ENCODE assay signal across 1 cellular context in genomic region chr2:171512683-171513082, GRCh38.
TF ChIP-seq lines count a peak whose summit lies in the region.

No MANE protein-coding gene starts in this region.

TF ChIP-seq in K562, 482 proteins besides CTCF, POLR2A, EP300 and RAD21 (continued from another document and continues in another):
- TF ChIP-seq ZNF316 (IDR thresholded peaks at IDR 0.05) (peak; percentile 85), E4F1 (CRISPR knock-in tag; IDR thresholded peaks at IDR 0.05; ENCODE audit: borderline replicate concordance) (no peak), E2F6 (IDR thresholded peaks at IDR 0.05; ENCODE audit: borderline replicate concordance in 1 of 2, extremely low read depth in 1 of 2, insufficient read depth in 1 of 2, insufficient read length in 1 of 2, low read depth in 1 of 2, low read length in 1 of 2, poor library complexity in 1 of 2, severe bottlenecking in 1 of 2) (no peak), SOX6 (IDR thresholded peaks at IDR 0.05) (no peak), TBP (optimal IDR thresholded peaks at IDR 0.05; ENCODE audit: low read depth, low read length) (no peak), ZBTB34 (CRISPR knock-in tag; IDR thresholded peaks at IDR 0.05) (no peak), ATF4 (CRISPR knock-in tag; IDR thresholded peaks at IDR 0.05) (no peak), MAFG (tag; conservative IDR thresholded peaks at IDR 0.05) (peak; percentile 43), MAFF (IDR thresholded peaks at IDR 0.05; ENCODE audit: low read length) (peak; percentile 34; the same call in 1 of the 2 replicates), ZNF232 (CRISPR knock-in tag; IDR thresholded peaks at IDR 0.05) (no peak), E2F1 (CRISPR knock-in tag; IDR thresholded peaks at IDR 0.05) (no peak), ZBTB33 (CRISPR knock-in tag; IDR thresholded peaks at IDR 0.05) (no peak), NEUROD1 (IDR thresholded peaks at IDR 0.05; ENCODE audit: borderline replicate concordance, low read depth, low read length, partially characterized antibody) (no peak), HNRNPH1 (optimal IDR thresholded peaks at IDR 0.05; ENCODE audit: low read depth, low read length) (no peak), ZNF655 (CRISPR knock-in tag; IDR thresholded peaks at IDR 0.05) (no peak), CBX8 (IDR thresholded peaks at IDR 0.05; ENCODE audit: borderline replicate concordance, extremely low read depth, low read depth, low read length, poor library complexity, severe bottlenecking) (no peak), ZNF41 (CRISPR knock-in tag; conservative IDR thresholded peaks at IDR 0.05) (no peak), VEZF1 (CRISPR knock-in tag; IDR thresholded peaks at IDR 0.05) (no peak), CUX1 (CRISPR knock-in tag; IDR thresholded peaks at IDR 0.05) (no peak), RBM25 (IDR thresholded peaks at IDR 0.05; ENCODE audit: low read depth, low read length, severe bottlenecking) (no peak), ZNF146 (CRISPR knock-in tag; IDR thresholded peaks at IDR 0.05; ENCODE audit: unreplicated experiment) (no peak), C11orf30 (IDR thresholded peaks at IDR 0.05; ENCODE audit: low read depth) (peak; percentile 60), SMAD3 (CRISPR knock-in tag; conservative IDR thresholded peaks at IDR 0.05) (no peak), ZNF282 (CRISPR knock-in tag; IDR thresholded peaks at IDR 0.05) (no peak)
